In genomic region chr14:95021588-95021987, GRCh38 we compare ENCODE assay signal across 1 cellular context.
TF ChIP-seq lines count a peak whose summit lies in the region.

No MANE protein-coding gene starts in this region.

TF ChIP-seq in GM23338, 12 proteins besides CTCF, POLR2A, EP300 and RAD21 (continued from another document):
- no peak for TF ChIP-seq REST (IDR thresholded peaks at IDR 0.05; ENCODE audit: unreplicated experiment)
- no peak for TF ChIP-seq ZNF462 (CRISPR knock-in tag; IDR thresholded peaks at IDR 0.05)
- TF ChIP-seq ZNF331 (CRISPR knock-in tag; IDR thresholded peaks at IDR 0.05; ENCODE audit: low read depth): no peak
